ENCODE assay signal across 34 cellular contexts in genomic region chr12:118553856-118554504, GRCh38.
"Had no signal": no experiment of that assay in that cellular context is flagged by ENCODE, and none has a peak within 500 bp of the region (broad histone marks: within the 10 kb centered on the region; RNA-seq: fewer than 3 reads in every experiment).

No MANE protein-coding gene starts in this region.

- H3K27ac ChIP-seq: adrenal gland, body of pancreas, breast epithelium, Peyer's patch, SJSA1 had no signal

- H3K4me3 Mint-ChIP-seq: activated CD4-positive, alpha-beta T cell treated with anti-CD3 and anti-CD28 coated beads for 36 hours; activated CD4-positive, alpha-beta T cell treated with anti-CD3 and anti-CD28 coated beads, Interleukin-2, amount 10 ng/mL, durations not matched to agents 7 days and 5 days; activated naive CD4-positive, alpha-beta T cell treated with anti-CD3 and anti-CD28 coated beads for 36 hours; activated T-cell treated with anti-CD3 and anti-CD28 coated beads, Interleukin-2, amount 50 U/mL, for 4 hours; activated T-helper 1 cell treated with anti-CD3 and anti-CD28 coated beads, Interleukin-12 subunit alpha, Interleukin-12 subunit beta, Interleukin-2, Interleukin-4 antibody, amounts not matched to agents 30 ng/mL and 10 ng/mL and 1 ng/mL, durations not matched to agents 14 hours and 24 hours and 36 hours; T-helper 1 cell treated with Interleukin-12 subunit alpha and Interleukin-12 subunit beta and Interleukin-4 antibody, amounts not matched to agents 30 μg/mL and 1 μg/mL, for 36 hours; T-helper 2 cell treated with Interferon-gamma antibody and Interleukin-4, amounts not matched to agents 5 μg/mL and 100 μg/mL, for 36 hours had no signal

- H3K4me1 ChIP-seq: adrenal gland, body of pancreas, breast epithelium, Peyer's patch, SJSA1 had no signal

- H3K27me3 Mint-ChIP-seq: activated CD4-positive, alpha-beta T cell treated with anti-CD3 and anti-CD28 coated beads, Interleukin-2, amount 10 ng/mL, durations not matched to agents 7 days and 5 days had no signal

- DNase-seq: activated CD4-positive, alpha-beta T cell treated with anti-CD3 and anti-CD28 coated beads for 36 hours; activated CD4-positive, alpha-beta T cell treated with anti-CD3 and anti-CD28 coated beads, Interleukin-2, amount 10 ng/mL, durations not matched to agents 7 days and 5 days; activated CD4-positive, alpha-beta T cell treated with anti-CD3 and anti-CD28 coated beads, Interleukin-2, amount 50 U/mL, for 48 hours; activated CD8-positive, alpha-beta memory T cell treated with anti-CD3 and anti-CD28 coated beads, Interleukin-2, amount 50 U/mL, for 4 hours; activated gamma-delta T cell treated with Interleukin-2 at 50 U/mL for 16 hours; activated naive CD4-positive, alpha-beta T cell treated with anti-CD3 and anti-CD28 coated beads for 36 hours; activated T-cell treated with anti-CD3 and anti-CD28 coated beads for 4 hours; activated T-cell treated with anti-CD3 and anti-CD28 coated beads, Interleukin-2, amount 50 U/mL, for 4 hours; adrenal gland; body of pancreas; Kasumi-1; KG1; MG63; NCI-H1092; NCI-H1436 treated with DMSO at 0.1 percent for 48 hours; NCI-H1694 treated with DMSO at 0.1 percent for 48 hours; NCI-H2029; NCI-H2171; NCI-H510A; NCI-H526; NCI-H748 treated with DMSO at 0.1 percent for 48 hours; NK-92 treated with Interleukin-12 subunit alpha and Interleukin-12 subunit beta, amount 100 ng/mL, for 24 hours; PC-3; Peyer's patch; RPMI8226; SHP77 treated with DMSO at 0.1 percent for 48 hours; SK-N-SH had no signal

- H3K4me2 ChIP-seq: SK-N-SH had no signal

- H3K27me3 ChIP-seq: adrenal gland, body of pancreas, breast epithelium, MG63, Peyer's patch, SJSA1 had no signal

- H3K27ac Mint-ChIP-seq: activated CD4-positive, alpha-beta T cell treated with anti-CD3 and anti-CD28 coated beads for 36 hours; activated CD4-positive, alpha-beta T cell treated with anti-CD3 and anti-CD28 coated beads, Interleukin-2, amount 10 ng/mL, durations not matched to agents 7 days and 5 days; activated naive CD4-positive, alpha-beta T cell treated with anti-CD3 and anti-CD28 coated beads for 36 hours; activated naive CD4-positive, alpha-beta T cell treated with anti-CD3 and anti-CD28 coated beads, Interleukin-2, amount 50 U/mL, for 72 hours; activated T-helper 1 cell treated with anti-CD3 and anti-CD28 coated beads, Interleukin-12 subunit alpha, Interleukin-12 subunit beta, Interleukin-2, Interleukin-4 antibody, amounts not matched to agents 30 ng/mL and 10 ng/mL and 1 ng/mL, durations not matched to agents 14 hours and 24 hours and 36 hours; T-helper 1 cell treated with Interleukin-12 subunit alpha and Interleukin-12 subunit beta and Interleukin-4 antibody, amounts not matched to agents 30 μg/mL and 1 μg/mL, for 36 hours; T-helper 2 cell treated with Interferon-gamma antibody and Interleukin-4, amounts not matched to agents 5 μg/mL and 100 μg/mL, for 36 hours had no signal

- H3K36me3 ChIP-seq: adrenal gland, breast epithelium, MG63, Peyer's patch, SJSA1 had no signal

- H3K9me3 Mint-ChIP-seq: activated T-helper 1 cell treated with anti-CD3 and anti-CD28 coated beads, Interleukin-12 subunit alpha, Interleukin-12 subunit beta, Interleukin-2, Interleukin-4 antibody, amounts not matched to agents 30 ng/mL and 10 ng/mL and 1 ng/mL, durations not matched to agents 14 hours and 24 hours and 36 hours; T-helper 1 cell treated with Interleukin-12 subunit alpha and Interleukin-12 subunit beta and Interleukin-4 antibody, amounts not matched to agents 30 μg/mL and 1 μg/mL, for 36 hours had no signal

- H3K4me1 Mint-ChIP-seq: activated CD4-positive, alpha-beta T cell treated with anti-CD3 and anti-CD28 coated beads for 36 hours; activated CD4-positive, alpha-beta T cell treated with anti-CD3 and anti-CD28 coated beads, Interleukin-2, amount 10 ng/mL, durations not matched to agents 7 days and 5 days had no signal

- H3K4me3 ChIP-seq: adrenal gland, body of pancreas, breast epithelium, MG63, Peyer's patch, SJSA1 had no signal

- H3K9me2 ChIP-seq: SK-N-SH had no signal

- H3K9me3 ChIP-seq: adrenal gland, body of pancreas, breast epithelium, MG63, Peyer's patch, SK-N-SH had no signal

- ATAC-seq: activated CD4-positive, alpha-beta T cell treated with anti-CD3 and anti-CD28 coated beads for 36 hours; activated CD4-positive, CD25-positive, alpha-beta regulatory T cell treated with anti-CD3 and anti-CD28 coated beads, Interleukin-2, amount 50 U/mL, for 24 hours; activated naive CD4-positive, alpha-beta T cell treated with anti-CD3 and anti-CD28 coated beads, Interleukin-2, amount 50 U/mL, for 72 hours; activated T-cell treated with anti-CD3 and anti-CD28 coated beads, Interleukin-2, amount 50 U/mL, for 4 hours; body of pancreas; PC-3 had no signal
